8 cellular contexts compared by ENCODE assay signal in the genomic region with DNA sequence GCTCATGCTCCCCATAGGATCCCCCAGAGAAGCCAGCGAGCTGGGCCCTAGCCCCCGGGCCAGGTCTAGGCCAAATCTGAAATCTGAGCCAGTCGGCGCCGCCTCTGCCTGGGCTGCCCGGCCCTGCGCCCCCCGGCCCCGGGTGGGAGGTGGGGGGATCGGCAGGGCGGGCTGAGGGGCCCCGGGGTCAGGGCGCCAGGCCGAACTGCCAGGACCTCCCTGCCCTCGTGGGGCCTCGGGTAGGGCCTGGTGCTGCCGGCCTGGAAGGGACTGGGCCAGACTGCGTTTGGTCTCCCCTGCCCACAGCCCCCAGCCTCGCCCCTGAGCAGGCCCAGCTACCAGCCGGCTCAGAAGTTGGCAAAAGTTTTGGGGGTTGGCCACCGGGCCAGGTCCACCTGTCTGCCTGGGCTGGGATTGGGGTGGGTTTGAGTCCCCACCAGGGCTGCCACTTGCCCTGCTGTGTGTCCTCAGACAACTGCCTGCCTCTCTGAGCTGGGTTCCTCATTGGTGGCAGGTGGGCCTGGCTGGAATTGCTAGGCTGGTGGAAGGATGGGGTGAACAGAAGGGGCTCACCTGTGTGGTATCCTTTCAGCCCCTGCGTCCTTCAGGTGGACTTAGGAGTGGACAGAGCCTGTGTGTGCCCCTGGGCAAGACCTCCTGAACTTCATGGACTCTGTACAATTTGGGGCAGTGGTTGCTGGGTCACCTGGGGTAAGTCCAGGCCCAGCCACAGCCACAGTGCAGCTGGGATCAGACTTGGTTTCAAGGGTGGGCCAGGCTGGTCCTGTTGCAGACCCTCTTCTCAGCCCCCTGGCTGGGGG. TPM values are rescaled to one million over a fixed set of nuclear protein-coding genes. Genes with fewer than 3 reads are reported as not detected.
DNase-seq lines count a peak whose midpoint lies in the region; ATAC-seq, FAIRE-seq and TF ChIP-seq lines count a peak whose summit lies in the region.

No MANE protein-coding gene starts in this region.

- no peak overlapping the region for H3K4me3 ChIP-seq in CD8-positive, alpha-beta memory T cell (ENCODE audit: low read length)
- peak overlapping the region; percentile 40 to 44 for H3K4me3 ChIP-seq in Panc1 (ENCODE audit: low read depth in 2 of 2, low read length in 2 of 2)
- H3K4me3 ChIP-seq in fibroblast of mammary gland (ENCODE audit: control insufficient read depth, low read depth, low read length) = peak overlapping the region; percentile 55
- peak overlapping the region; percentile 81 for H3K4me3 ChIP-seq in ovary

- CTCF ChIA-PET in CD8-positive, alpha-beta memory T cell (lab: Charles Lee) = no interaction called here
- CTCF ChIA-PET in Panc1 (lab: Charles Lee) = no interaction called here

- FAIRE-seq in D721Med (lab: Jason Lieb, UNC) = no peak

- no TSS peak for BruUV-seq in Panc1 (replicated peaks; lab: Mats Ljungman, UMichigan)

- no peaks in the 10 kb centered on the region for H3K9me3 ChIP-seq in CD8-positive, alpha-beta memory T cell (ENCODE audit: low read length)
- H3K9me3 ChIP-seq in Panc1 (ENCODE audit: control insufficient read depth, insufficient read depth, low read depth, low read length) = no peaks in the 10 kb centered on the region
- H3K9me3 ChIP-seq in ovary = no peaks in the 10 kb centered on the region

- H3K4me3 Mint-ChIP-seq in CD8-positive, alpha-beta memory T cell = peak overlapping the region; percentile 34 to 77 (median 58)

- peak; percentile 12; the same call in 1 of the 2 replicates for ATAC-seq in Panc1
- no peak for ATAC-seq in HG03095 (IDR thresholded peaks at IDR 0.05; ENCODE audit: unreplicated experiment)

- no peaks in the 10 kb centered on the region for H3K4me1 ChIP-seq in CD8-positive, alpha-beta memory T cell (ENCODE audit: insufficient read depth, low read length)
- H3K4me1 ChIP-seq in Panc1 (ENCODE audit: control insufficient read depth, insufficient read depth, low read length) = peaks cover 6% of the 10 kb centered on the region
- H3K4me1 ChIP-seq in ovary (ENCODE audit: insufficient read depth) = peaks cover 5% of the 10 kb centered on the region

- no peaks in the 10 kb centered on the region for H3K36me3 ChIP-seq in CD8-positive, alpha-beta memory T cell (ENCODE audit: insufficient read depth, low read length)
- H3K36me3 ChIP-seq in Panc1 (ENCODE audit: control insufficient read depth, insufficient read depth, low read length) (no peaks in the 10 kb centered on the region), ovary (no peaks in the 10 kb centered on the region)

- WGBS in ovary, 3 donors = 4 to 19% methylated on average over 4 to 22 of the region's 22 CpGs; no CpG with 5 or more reads in 1 of the 3 donors

- intact Hi-C loops in Panc1 (cut with micrococcal nuclease; ENCODE audit: unreplicated experiment) = no loop called here
- intact Hi-C loops in ovary (cut with DNase I) = loop anchor here in 1 of 4 donors (10.0 kb wide), 1 partner anchor 52 kb away; no protein-coding TSS in a partner anchor

- H3K27ac ChIP-seq in CD8-positive, alpha-beta memory T cell (ENCODE audit: low read depth, low read length) = no peak overlapping the region
- H3K27ac ChIP-seq in Panc1 (ENCODE audit: low read length) (peak overlapping the region; percentile 54), ovary (peak overlapping the region; percentile 89 to 95)

- H3K9me3 Mint-ChIP-seq in CD8-positive, alpha-beta memory T cell = no peaks in the 10 kb centered on the region

- H3K4me1 Mint-ChIP-seq in CD8-positive, alpha-beta memory T cell = peaks cover 7 to 22% (median 21%) of the 10 kb centered on the region in 3 donors

- peak overlapping the region in 5 of 8 donors; percentile 15 to 91 (median 19) for H3K27ac Mint-ChIP-seq in CD8-positive, alpha-beta memory T cell

- no peaks in the 10 kb centered on the region for H3K27me3 ChIP-seq in CD8-positive, alpha-beta memory T cell (ENCODE audit: insufficient read depth, low read length, poor library complexity, severe bottlenecking)
- no peaks in the 10 kb centered on the region for H3K27me3 ChIP-seq in Panc1 (ENCODE audit: control insufficient read depth, insufficient read depth, low read length)
- no peaks in the 10 kb centered on the region for H3K27me3 ChIP-seq in ovary

- POLR2A ChIA-PET in CD8-positive, alpha-beta memory T cell (lab: Charles Lee) = no interaction called here
- POLR2A ChIA-PET in Panc1 (lab: Charles Lee) = interaction anchor here (0.5 kb wide), 1 partner anchor 151 kb away, joined by 6 read pairs; no protein-coding TSS in a partner anchor

- TF ChIP-seq POLR2A in ovary (IDR thresholded peaks at IDR 0.05) = no peak

- H3K36me3 Mint-ChIP-seq in CD8-positive, alpha-beta memory T cell = no peaks in the 10 kb centered on the region

- no peak for DNase-seq in CD8-positive, alpha-beta memory T cell
- DNase-seq in Panc1 (ENCODE audit: low read depth, low spot score) (no peak), fibroblast of mammary gland (ENCODE audit: low read depth) (no peak), ovary (peak in 4 of 5 donors; percentile 40 to 67 (median 62)), D721Med (ENCODE audit: insufficient read length, low spot score) (no peak), NCI-H345 treated with DMSO at 0.1 percent for 48 hours (lab: John Stamatoyannopoulos, UW; ENCODE audit: unreplicated experiment) (no peak), mucosa of gallbladder (ENCODE audit: low spot score) (no peak)

- TF ChIP-seq CTCF in Panc1 (IDR thresholded peaks at IDR 0.05) (no peak), fibroblast of mammary gland (conservative IDR thresholded peaks at IDR 0.05; ENCODE audit: control insufficient read depth, insufficient read depth, low read depth, low read length) (no peak), ovary (IDR thresholded peaks at IDR 0.05) (no peak), D721Med (IDR thresholded peaks at IDR 0.05; ENCODE audit: insufficient read depth, missing control alignments) (no peak)

- TF ChIP-seq EP300 in ovary (IDR thresholded peaks at IDR 0.05) = no peak

- peaks cover 0 to 2% of the 10 kb centered on the region in 2 donors for H3K27me3 Mint-ChIP-seq in CD8-positive, alpha-beta memory T cell

- in situ Hi-C loops in Panc1 (cut with HindIII; ENCODE audit: low pct_unique_long_range_greater_than_20kb, low sequenced_read_pairs) = no loop called here

RNA-seq across cellular contexts. Expression of a gene that starts 0.8 kb away (rescaled TPM):
- 1 to 10 TPM; 2.4 to 2.7 TPM for total RNA-seq in CD8-positive, alpha-beta memory T cell
- polyA plus RNA-seq in CD8-positive, alpha-beta memory T cell = 1.2 TPM
- total RNA-seq in Panc1 (2021; ENCODE audit: unreplicated experiment) = 24.9 TPM
- 31.3 TPM for polyA plus RNA-seq in Panc1 (2012; ENCODE audit: insufficient read length)
- total RNA-seq in ovary = 10 to 100 TPM; 23.1 to 72.7 (median 45.5) TPM
- polyA plus RNA-seq in ovary = 10 to 100 TPM; 17.0 to 27.0 TPM
- 210 TPM for total RNA-seq in mucosa of gallbladder

RNA-seq across cellular contexts. Expression of a gene that starts 57.3 kb away (rescaled TPM):
- 10 to 100 TPM; 17.7 to 18.2 TPM for total RNA-seq in CD8-positive, alpha-beta memory T cell
- polyA plus RNA-seq in CD8-positive, alpha-beta memory T cell = 27.5 TPM
- total RNA-seq in Panc1 (2021; ENCODE audit: unreplicated experiment) (36.4 TPM), ovary (10 to 100 TPM; 27.1 to 66.0 (median 52.1) TPM), mucosa of gallbladder (51.6 TPM)
- polyA plus RNA-seq in Panc1 (2012; ENCODE audit: insufficient read length) = 46.6 TPM
- 10 to 100 TPM; 73.7 to 89.2 TPM for polyA plus RNA-seq in ovary

Comparison
In these comparisons a context has a peak if more than half of its experiments do, and no peak if none do; other contexts are left out.
1. DNase-seq: peak in ovary (4 of 5); none in CD8-positive, alpha-beta memory T cell (0 of 5), Panc1 (single experiment), fibroblast of mammary gland (single experiment), D721Med (single experiment), NCI-H345 treated with DMSO at 0.1 percent for 48 hours (single experiment) and mucosa of gallbladder (single experiment).